ENCODE assay signal across 15 cellular contexts in the genomic region with DNA sequence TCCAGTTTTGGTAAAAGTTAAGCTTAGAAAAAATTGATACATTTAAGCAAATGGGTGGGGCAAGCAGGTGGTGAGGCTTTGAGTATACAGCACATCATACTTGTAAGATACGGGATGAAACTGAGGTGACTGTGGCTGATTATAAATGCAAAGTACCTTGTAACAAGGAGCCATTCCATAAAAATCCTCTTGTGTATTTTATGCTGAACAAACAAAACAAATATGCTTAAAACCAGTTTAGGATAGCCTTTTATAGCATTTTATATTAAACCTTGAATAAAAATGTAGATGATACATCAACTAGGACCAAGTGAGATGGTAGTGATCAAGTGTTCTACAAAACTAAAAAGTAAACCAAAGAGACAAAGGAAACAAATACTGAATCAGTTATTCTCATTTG. TPM values are rescaled to one million over a fixed set of nuclear protein-coding genes. Genes with fewer than 3 reads are reported as not detected.
A peak's percentile ranks its signal among the peaks of the same experiment; 100 is the strongest.
DNase-seq lines count a peak whose midpoint lies in the region; ATAC-seq, FAIRE-seq and TF ChIP-seq lines count a peak whose summit lies in the region.
"Had no signal": no experiment of that assay in that cellular context is flagged by ENCODE, and none has a peak within 500 bp of the region (broad histone marks: within the 10 kb centered on the region; RNA-seq: fewer than 3 reads in every experiment).

No MANE protein-coding gene starts in this region.

- no peaks in the 10 kb centered on the region for H3K9me3 Mint-ChIP-seq in activated CD8-positive, alpha-beta T cell treated with anti-CD3 and anti-CD28 coated beads, Interleukin-2, amount 10 ng/mL, durations not matched to agents 7 days and 5 days (ENCODE audit: insufficient read depth)
- H3K9me3 Mint-ChIP-seq in activated CD8-positive, alpha-beta T cell treated with anti-CD3 and anti-CD28 coated beads for 36 hours: no peaks in the 10 kb centered on the region
- H3K9me3 Mint-ChIP-seq in stimulated activated effector memory CD8-positive, alpha-beta T cell treated with anti-CD3 and anti-CD28 coated beads, Interleukin-12 subunit alpha, Interleukin-12 subunit beta, amount 100 ng/mL, for 72 hours: no peaks in the 10 kb centered on the region
- H3K9me3 Mint-ChIP-seq: effector memory CD8-positive, alpha-beta T cell had no signal

- no TSS peak for BruUV-seq in Panc1 (replicated peaks; lab: Mats Ljungman, UMichigan)

- peaks cover 95% of the 10 kb centered on the region for H3K79me2 ChIP-seq in keratinocyte (ENCODE audit: control insufficient read depth, insufficient read depth, low read length)

- peaks cover 65% of the 10 kb centered on the region for H3K4me1 Mint-ChIP-seq in activated CD8-positive, alpha-beta T cell treated with anti-CD3 and anti-CD28 coated beads, Interleukin-2, amount 10 ng/mL, durations not matched to agents 7 days and 5 days (ENCODE audit: low read depth)
- H3K4me1 Mint-ChIP-seq in activated CD8-positive, alpha-beta T cell treated with anti-CD3 and anti-CD28 coated beads for 36 hours (ENCODE audit: low read depth): peaks cover 53% of the 10 kb centered on the region
- H3K4me1 Mint-ChIP-seq in stimulated activated effector memory CD8-positive, alpha-beta T cell treated with anti-CD3 and anti-CD28 coated beads, Interleukin-12 subunit alpha, Interleukin-12 subunit beta, amount 100 ng/mL, for 72 hours: peaks cover 41% of the 10 kb centered on the region

- H3K4me2 ChIP-seq in keratinocyte (ENCODE audit: control insufficient read depth, extremely low read depth, insufficient read depth, low read depth, low read length): peak overlapping the region; percentile 96

- no peaks in the 10 kb centered on the region for H3K27me3 ChIP-seq in Panc1 (ENCODE audit: control insufficient read depth, insufficient read depth, low read length)
- H3K27me3 ChIP-seq in keratinocyte (ENCODE audit: control insufficient read depth, extremely low read depth, insufficient read depth, low read length): no peaks in the 10 kb centered on the region
- H3K27me3 ChIP-seq: ascending aorta had no signal

- dilution Hi-C loops in keratinocyte (cut with MboI; ENCODE audit: extremely low pct_ligation_motif_present, low sequenced_read_pairs): no loop called here

- peaks cover 62% of the 10 kb centered on the region for H3K36me3 Mint-ChIP-seq in activated CD8-positive, alpha-beta T cell treated with anti-CD3 and anti-CD28 coated beads, Interleukin-2, amount 10 ng/mL, durations not matched to agents 7 days and 5 days (ENCODE audit: low read depth)
- peaks cover 32% of the 10 kb centered on the region for H3K36me3 Mint-ChIP-seq in activated CD8-positive, alpha-beta T cell treated with anti-CD3 and anti-CD28 coated beads for 36 hours (ENCODE audit: low read depth)
- H3K36me3 Mint-ChIP-seq in stimulated activated effector memory CD8-positive, alpha-beta T cell treated with anti-CD3 and anti-CD28 coated beads, Interleukin-12 subunit alpha, Interleukin-12 subunit beta, amount 100 ng/mL, for 72 hours: peaks cover 23% of the 10 kb centered on the region

- POLR2A ChIA-PET in activated CD8-positive, alpha-beta T cell treated with anti-CD3 and anti-CD28 coated beads, Interleukin-2, amount 10 ng/mL, durations not matched to agents 7 days and 5 days (lab: Charles Lee): interaction anchor here (0.8 to 4.3 kb wide), 2 partner anchors 14 to 43 kb away, joined by 3 to 38 read pairs; no protein-coding TSS in a partner anchor
- POLR2A ChIA-PET in activated CD8-positive, alpha-beta T cell treated with anti-CD3 and anti-CD28 coated beads for 36 hours (lab: Charles Lee): no interaction called here
- POLR2A ChIA-PET in Panc1 (lab: Charles Lee): no interaction called here

- H3K4me1 ChIP-seq in Panc1 (ENCODE audit: control insufficient read depth, insufficient read depth, low read length) (peaks cover 22% of the 10 kb centered on the region), keratinocyte (ENCODE audit: control insufficient read depth, extremely low read depth, insufficient read depth, low read length) (peaks cover 19% of the 10 kb centered on the region)

- intact Hi-C loops in activated CD8-positive, alpha-beta T cell treated with anti-CD3 and anti-CD28 coated beads for 36 hours (cut with micrococcal nuclease): loop anchor here (2.0 to 5.0 kb wide), 2 partner anchors 14 to 39 kb away; no protein-coding TSS in a partner anchor
- intact Hi-C loops in Panc1 (cut with micrococcal nuclease; ENCODE audit: unreplicated experiment): no loop called here

- TF ChIP-seq CTCF in activated CD8-positive, alpha-beta T cell treated with anti-CD3 and anti-CD28 coated beads for 36 hours (IDR thresholded peaks at IDR 0.05): no peak
- TF ChIP-seq CTCF in Panc1 (IDR thresholded peaks at IDR 0.05) (no peak), keratinocyte (optimal IDR thresholded peaks at IDR 0.05 in 1 of 3, IDR thresholded peaks at IDR 0.05 in 1 of 3, conservative IDR thresholded peaks at IDR 0.05 in 1 of 3; ENCODE audit: extremely low read depth in 1 of 3, insufficient read depth in 2 of 3, low read length in 3 of 3) (no peak)

- in situ Hi-C loops in Panc1 (cut with HindIII; ENCODE audit: low pct_unique_long_range_greater_than_20kb, low sequenced_read_pairs): no loop called here

- H3K36me3 ChIP-seq in Panc1 (ENCODE audit: control insufficient read depth, insufficient read depth, low read length): 0 out of 2 replicates have a peak, but pooled peaks cover 2% of the 10 kb centered on the region
- H3K36me3 ChIP-seq in keratinocyte (ENCODE audit: control insufficient read depth in 2 of 2, extremely low read depth in 1 of 2, insufficient read depth in 2 of 2, low read length in 2 of 2): no peaks in the 10 kb centered on the region
- H3K36me3 ChIP-seq: ascending aorta had no signal

- H3K27me3 Mint-ChIP-seq in activated CD8-positive, alpha-beta T cell treated with anti-CD3 and anti-CD28 coated beads, Interleukin-2, amount 10 ng/mL, durations not matched to agents 7 days and 5 days (ENCODE audit: low read depth): no peaks in the 10 kb centered on the region
- no peaks in the 10 kb centered on the region for H3K27me3 Mint-ChIP-seq in activated CD8-positive, alpha-beta T cell treated with anti-CD3 and anti-CD28 coated beads for 36 hours
- H3K27me3 Mint-ChIP-seq: effector memory CD8-positive, alpha-beta T cell had no signal

- no peaks in the 10 kb centered on the region for H3K9me1 ChIP-seq in keratinocyte (ENCODE audit: control insufficient read depth, extremely low read depth, insufficient read depth, low read length)

- peak overlapping the region; percentile 83 for H3K27ac Mint-ChIP-seq in activated CD8-positive, alpha-beta T cell treated with anti-CD3 and anti-CD28 coated beads, Interleukin-2, amount 10 ng/mL, durations not matched to agents 7 days and 5 days
- no peak overlapping the region for H3K27ac Mint-ChIP-seq in activated CD8-positive, alpha-beta T cell treated with anti-CD3 and anti-CD28 coated beads for 36 hours
- H3K27ac Mint-ChIP-seq in stimulated activated effector memory CD8-positive, alpha-beta T cell treated with anti-CD3 and anti-CD28 coated beads, Interleukin-12 subunit alpha, Interleukin-12 subunit beta, amount 100 ng/mL, for 72 hours: peak overlapping the region; percentile 12

- no peak for DNase-seq in activated CD8-positive, alpha-beta T cell treated with anti-CD3 and anti-CD28 coated beads, Interleukin-2, amount 10 ng/mL, durations not matched to agents 7 days and 5 days
- DNase-seq in activated CD8-positive, alpha-beta T cell treated with anti-CD3 and anti-CD28 coated beads for 36 hours: no peak
- no peak for DNase-seq in Panc1 (ENCODE audit: low read depth, low spot score)
- no peak for DNase-seq in keratinocyte (ENCODE audit: low read depth, low spot score)
- no peak for DNase-seq in stimulated activated effector memory CD8-positive, alpha-beta T cell treated with anti-CD3 and anti-CD28 coated beads, Interleukin-12 subunit alpha, Interleukin-12 subunit beta, amount 100 ng/mL, for 72 hours (ENCODE audit: low spot score in 2 of 2)
- DNase-seq: effector memory CD8-positive, alpha-beta T cell; hypothalamus; Karpas-422; NCI-H2081 treated with DMSO at 0.1 percent for 48 hours; retina; trophoblast cell had no signal

- no peak overlapping the region for H3K9ac ChIP-seq in keratinocyte (ENCODE audit: control insufficient read depth, extremely low read depth, insufficient read depth, low read length)

- H3K4me3 ChIP-seq in Panc1 (ENCODE audit: low read depth in 2 of 2, low read length in 2 of 2) (no peak overlapping the region), keratinocyte (ENCODE audit: control insufficient read depth in 2 of 3, extremely low read depth in 1 of 3, insufficient read depth in 2 of 3, low read depth in 1 of 3, low read length in 3 of 3) (peak overlapping the region in 1 of 3 experiments; percentile 95)

- H3K27ac ChIP-seq in Panc1 (ENCODE audit: low read length): peak overlapping the region; percentile 51; the same call in 1 of the 2 replicates
- no peak overlapping the region for H3K27ac ChIP-seq in keratinocyte (ENCODE audit: control insufficient read depth, insufficient read depth, low read length)

- H3K9me3 ChIP-seq in Panc1 (ENCODE audit: control insufficient read depth, insufficient read depth, low read depth, low read length) (no peaks in the 10 kb centered on the region), keratinocyte (ENCODE audit: control insufficient read depth, low read depth, low read length) (no peaks in the 10 kb centered on the region)
- H3K9me3 ChIP-seq: ascending aorta had no signal

- no peak overlapping the region for H2AFZ ChIP-seq in keratinocyte (ENCODE audit: control insufficient read depth, low read length)

- no peak for FAIRE-seq in keratinocyte (lab: Jason Lieb, UNC)

- H3K4me3 Mint-ChIP-seq in activated CD8-positive, alpha-beta T cell treated with anti-CD3 and anti-CD28 coated beads, Interleukin-2, amount 10 ng/mL, durations not matched to agents 7 days and 5 days: peak overlapping the region; percentile 85
- no peak overlapping the region for H3K4me3 Mint-ChIP-seq in activated CD8-positive, alpha-beta T cell treated with anti-CD3 and anti-CD28 coated beads for 36 hours
- peak overlapping the region; percentile 91 for H3K4me3 Mint-ChIP-seq in stimulated activated effector memory CD8-positive, alpha-beta T cell treated with anti-CD3 and anti-CD28 coated beads, Interleukin-12 subunit alpha, Interleukin-12 subunit beta, amount 100 ng/mL, for 72 hours

- CTCF ChIA-PET in activated CD8-positive, alpha-beta T cell treated with anti-CD3 and anti-CD28 coated beads, Interleukin-2, amount 10 ng/mL, durations not matched to agents 7 days and 5 days (lab: Charles Lee): no interaction called here
- CTCF ChIA-PET in activated CD8-positive, alpha-beta T cell treated with anti-CD3 and anti-CD28 coated beads for 36 hours (lab: Charles Lee): interaction anchor here (0.5 to 0.8 kb wide), 2 partner anchors 27 to 34 kb away, joined by 3 read pairs; no protein-coding TSS in a partner anchor
- CTCF ChIA-PET in Panc1 (lab: Charles Lee): no interaction called here

- ATAC-seq in activated CD8-positive, alpha-beta T cell treated with anti-CD3 and anti-CD28 coated beads, Interleukin-2, amount 10 ng/mL, durations not matched to agents 7 days and 5 days: no peak
- ATAC-seq in activated CD8-positive, alpha-beta T cell treated with anti-CD3 and anti-CD28 coated beads for 36 hours: no peak
- no peak for ATAC-seq in Panc1
- ATAC-seq in stimulated activated effector memory CD8-positive, alpha-beta T cell treated with anti-CD3 and anti-CD28 coated beads, Interleukin-12 subunit alpha, Interleukin-12 subunit beta, amount 100 ng/mL, for 72 hours: no peak
- ATAC-seq in GM18868 (IDR thresholded peaks at IDR 0.05; ENCODE audit: unreplicated experiment): no peak
- ATAC-seq in HG02588 (IDR thresholded peaks at IDR 0.05; ENCODE audit: unreplicated experiment): no peak
- no peak for ATAC-seq in GM21360 (IDR thresholded peaks at IDR 0.05; ENCODE audit: unreplicated experiment)
- ATAC-seq: effector memory CD8-positive, alpha-beta T cell had no signal

- H4K20me1 ChIP-seq in keratinocyte (ENCODE audit: control insufficient read depth, extremely low read depth, insufficient read depth, low read length): no peaks in the 10 kb centered on the region

RNA-seq across cellular contexts. Expression of a gene that starts 3.4 kb away (rescaled TPM):
- total RNA-seq in activated CD8-positive, alpha-beta T cell treated with anti-CD3 and anti-CD28 coated beads, Interleukin-2, amount 10 ng/mL, durations not matched to agents 7 days and 5 days: 100 to 1,000 TPM; 164 to 177 TPM
- 10 to 100 TPM; 36.4 to 38.9 TPM for total RNA-seq in activated CD8-positive, alpha-beta T cell treated with anti-CD3 and anti-CD28 coated beads for 36 hours
- 52.7 TPM for total RNA-seq in Panc1 (2021; ENCODE audit: unreplicated experiment)
- 21.1 TPM for polyA plus RNA-seq in Panc1 (2012; ENCODE audit: insufficient read length)
- 42.4 to 132 TPM (median 77.6 TPM) in 3 replicates for polyA plus RNA-seq in keratinocyte
- polyA plus RNA-seq in keratinocyte (2011; ENCODE audit: low read depth): 11.2 TPM
- polyA plus RNA-seq in keratinocyte (2011; cell fraction: cytosol; rRNA removed): 63.7 and 84.7 TPM in 2 replicates
- 82.9 and 95.8 TPM in 2 replicates for polyA plus RNA-seq in keratinocyte (2011; cell fraction: nucleus; rRNA removed)
- 19.3 and 101 TPM in 2 replicates for polyA plus RNA-seq in keratinocyte (2012; ENCODE audit: low replicate concordance)
- polyA minus RNA-seq in keratinocyte: 43.4 to 74.4 TPM (median 56.0 TPM) in 3 replicates
- polyA minus RNA-seq in keratinocyte (2011; cell fraction: cytosol; rRNA and poly(A)+ RNA removed): 47.8 TPM
- polyA minus RNA-seq in keratinocyte (2011; cell fraction: nucleus; rRNA and poly(A)+ RNA removed): 54.4 and 91.7 TPM in 2 replicates
